ENCODE assay signal across 32 cellular contexts in genomic region chr5:179044765-179045164, GRCh38. TPM values are rescaled to one million over a fixed set of nuclear protein-coding genes. Genes with fewer than 3 reads are reported as not detected.
"Had no signal": no experiment of that assay in that cellular context is flagged by ENCODE, and none has a peak within 500 bp of the region (broad histone marks: within the 10 kb centered on the region; RNA-seq: fewer than 3 reads in every experiment).

No MANE protein-coding gene starts in this region.

- DNase-seq: activated CD4-positive, alpha-beta memory T cell treated with anti-CD3 and anti-CD28 coated beads, Interleukin-2, amount 10 ng/mL, durations not matched to agents 7 days and 5 days; activated CD4-positive, alpha-beta T cell treated with anti-CD3 and anti-CD28 coated beads for 1 hour; activated CD4-positive, alpha-beta T cell treated with anti-CD3 and anti-CD28 coated beads for 4 hours; activated CD4-positive, alpha-beta T cell treated with anti-CD3 and anti-CD28 coated beads, Interleukin-2, amount 10 ng/mL, durations not matched to agents 7 days and 5 days; activated CD4-positive, alpha-beta T cell treated with anti-CD3 and anti-CD28 coated beads, Interleukin-2, amount 50 U/mL, for 4 hours; activated CD8-positive, alpha-beta memory T cell treated with anti-CD3 and anti-CD28 coated beads, Interleukin-2, amount 50 U/mL, for 48 hours; activated gamma-delta T cell; activated naive CD4-positive, alpha-beta T cell; activated naive CD4-positive, alpha-beta T cell treated with anti-CD3 and anti-CD28 coated beads, Interleukin-2, amount 10 ng/mL, durations not matched to agents 7 days and 5 days; activated naive CD8-positive, alpha-beta T cell treated with anti-CD3 and anti-CD28 coated beads, Interleukin-2, amount 10 ng/mL, durations not matched to agents 7 days and 5 days; activated T-cell treated with anti-CD3 and anti-CD28 coated beads for 4 hours; activated T-cell treated with anti-CD3 and anti-CD28 coated beads, Interleukin-2, amount 50 U/mL, for 24 hours; activated T-cell treated with anti-CD3 and anti-CD28 coated beads, Interleukin-2, amount 50 U/mL, for 72 hours; central memory CD4-positive, alpha-beta T cell; cerebellar nuclear complex; colonic mucosa; effector CD8-positive, alpha-beta T cell; esophagus squamous epithelium; foreskin melanocyte; head of caudate nucleus; T-helper 2 cell had no signal

- H3K36me3 Mint-ChIP-seq: activated naive CD4-positive, alpha-beta T cell treated with anti-CD3 and anti-CD28 coated beads, Interleukin-2, amount 10 ng/mL, durations not matched to agents 7 days and 5 days; brain had no signal

- H3K27ac Mint-ChIP-seq: activated CD4-positive, alpha-beta memory T cell treated with anti-CD3 and anti-CD28 coated beads, Interleukin-2, amount 10 ng/mL, durations not matched to agents 7 days and 5 days; activated CD4-positive, alpha-beta T cell treated with anti-CD3 and anti-CD28 coated beads, Interleukin-2, amount 10 ng/mL, durations not matched to agents 7 days and 5 days; activated naive CD4-positive, alpha-beta T cell treated with anti-CD3 and anti-CD28 coated beads, Interleukin-2, amount 10 ng/mL, durations not matched to agents 7 days and 5 days; activated naive CD4-positive, alpha-beta T cell treated with anti-CD3 and anti-CD28 coated beads, Interleukin-2, amount 50 U/mL, for 72 hours; activated naive CD8-positive, alpha-beta T cell treated with anti-CD3 and anti-CD28 coated beads, Interleukin-2, amount 10 ng/mL, durations not matched to agents 7 days and 5 days; activated T-cell treated with anti-CD3 and anti-CD28 coated beads, Interleukin-2, amount 50 U/mL, for 24 hours; activated T-cell treated with anti-CD3 and anti-CD28 coated beads, Interleukin-2, amount 50 U/mL, for 72 hours; brain had no signal

- H3K4me1 ChIP-seq: ascending aorta, breast epithelium, colonic mucosa, esophagus squamous epithelium had no signal

- H3K4me1 Mint-ChIP-seq: activated CD4-positive, alpha-beta memory T cell treated with anti-CD3 and anti-CD28 coated beads, Interleukin-2, amount 10 ng/mL, durations not matched to agents 7 days and 5 days; activated CD4-positive, alpha-beta T cell treated with anti-CD3 and anti-CD28 coated beads, Interleukin-2, amount 10 ng/mL, durations not matched to agents 7 days and 5 days; activated naive CD4-positive, alpha-beta T cell treated with anti-CD3 and anti-CD28 coated beads, Interleukin-2, amount 10 ng/mL, durations not matched to agents 7 days and 5 days; activated naive CD8-positive, alpha-beta T cell treated with anti-CD3 and anti-CD28 coated beads, Interleukin-2, amount 10 ng/mL, durations not matched to agents 7 days and 5 days; brain had no signal

- ATAC-seq: activated naive CD4-positive, alpha-beta T cell treated with anti-CD3 and anti-CD28 coated beads, Interleukin-2, amount 50 U/mL, for 72 hours; activated T-cell treated with anti-CD3 and anti-CD28 coated beads, Interleukin-2, amount 50 U/mL, for 72 hours had no signal

- H3K27ac ChIP-seq: ascending aorta, breast epithelium, cardiac muscle cell, colonic mucosa, epithelial cell of prostate, esophagus squamous epithelium had no signal

- H3K36me3 ChIP-seq: ascending aorta, breast epithelium, cardiac muscle cell, colonic mucosa, esophagus squamous epithelium had no signal

- H3K4me3 Mint-ChIP-seq: activated CD4-positive, alpha-beta memory T cell treated with anti-CD3 and anti-CD28 coated beads, Interleukin-2, amount 10 ng/mL, durations not matched to agents 7 days and 5 days; activated CD4-positive, alpha-beta T cell treated with anti-CD3 and anti-CD28 coated beads, Interleukin-2, amount 10 ng/mL, durations not matched to agents 7 days and 5 days; activated naive CD4-positive, alpha-beta T cell treated with anti-CD3 and anti-CD28 coated beads, Interleukin-2, amount 10 ng/mL, durations not matched to agents 7 days and 5 days; activated naive CD8-positive, alpha-beta T cell treated with anti-CD3 and anti-CD28 coated beads, Interleukin-2, amount 10 ng/mL, durations not matched to agents 7 days and 5 days; activated T-cell treated with anti-CD3 and anti-CD28 coated beads, Interleukin-2, amount 50 U/mL, for 24 hours; activated T-cell treated with anti-CD3 and anti-CD28 coated beads, Interleukin-2, amount 50 U/mL, for 72 hours; brain had no signal

- H3K27me3 Mint-ChIP-seq: activated CD4-positive, alpha-beta memory T cell treated with anti-CD3 and anti-CD28 coated beads, Interleukin-2, amount 10 ng/mL, durations not matched to agents 7 days and 5 days; activated CD4-positive, alpha-beta T cell treated with anti-CD3 and anti-CD28 coated beads, Interleukin-2, amount 10 ng/mL, durations not matched to agents 7 days and 5 days; activated naive CD4-positive, alpha-beta T cell treated with anti-CD3 and anti-CD28 coated beads, Interleukin-2, amount 10 ng/mL, durations not matched to agents 7 days and 5 days; activated naive CD8-positive, alpha-beta T cell treated with anti-CD3 and anti-CD28 coated beads, Interleukin-2, amount 10 ng/mL, durations not matched to agents 7 days and 5 days had no signal

- H3K27me3 ChIP-seq: ascending aorta, breast epithelium, cardiac muscle cell, colonic mucosa, esophagus squamous epithelium had no signal

- H3K9me3 ChIP-seq: colonic mucosa had no signal

- H3K4me3 ChIP-seq: ascending aorta, breast epithelium, cardiac muscle cell, colonic mucosa, esophagus squamous epithelium had no signal

RNA-seq across cellular contexts. Expression of gene GRM6, which starts 49.6 kb away (rescaled TPM):
- total RNA-seq: activated CD4-positive, alpha-beta memory T cell treated with anti-CD3 and anti-CD28 coated beads, Interleukin-2, amount 10 ng/mL, durations not matched to agents 7 days and 5 days; activated CD4-positive, alpha-beta T cell treated with anti-CD3 and anti-CD28 coated beads, Interleukin-2, amount 10 ng/mL, durations not matched to agents 7 days and 5 days; activated naive CD4-positive, alpha-beta T cell treated with anti-CD3 and anti-CD28 coated beads, Interleukin-2, amount 50 U/mL, for 72 hours; activated naive CD8-positive, alpha-beta T cell treated with anti-CD3 and anti-CD28 coated beads, Interleukin-2, amount 10 ng/mL, durations not matched to agents 7 days and 5 days; activated T-cell treated with anti-CD3 and anti-CD28 coated beads, Interleukin-2, amount 50 U/mL, for 72 hours; ascending aorta; breast epithelium; cardiac muscle cell; colonic mucosa; dermis microvascular lymphatic vessel endothelial cell; endothelial cell of umbilical vein; esophagus squamous epithelium; fibroblast of lung; fibroblast of villous mesenchyme had no signal
- polyA plus RNA-seq: cardiac muscle cell, endothelial cell of umbilical vein, esophagus, fibroblast of lung had no signal
